Comparison of ENCODE assay signal across 19 cellular contexts in genomic region chr2:134432438-134432883, GRCh38.
DNase-seq lines count a peak whose midpoint lies in the region; ATAC-seq and TF ChIP-seq lines count a peak whose summit lies in the region.
"Had no signal": no experiment of that assay in that cellular context is flagged by ENCODE, and none has a peak within 500 bp of the region (broad histone marks: within the 10 kb centered on the region; RNA-seq: fewer than 3 reads in every experiment).

No MANE protein-coding gene starts in this region.

- peaks cover 38% of the 10 kb centered on the region for H3K27me3 ChIP-seq in GM23338 (ENCODE audit: insufficient read depth)
- H3K27me3 ChIP-seq in foreskin keratinocyte: no peaks in the 10 kb centered on the region
- H3K27me3 ChIP-seq: BLaER1, heart right ventricle had no signal

- H3K27me3 Mint-ChIP-seq in GM23338 (ENCODE audit: insufficient read depth, low read depth, poor library complexity): peaks cover 17% of the 10 kb centered on the region
- H3K27me3 Mint-ChIP-seq: activated CD4-positive, alpha-beta T cell treated with anti-CD3 and anti-CD28 coated beads, Interleukin-2, amount 10 ng/mL, durations not matched to agents 24 days and 14 days; dendritic cell treated with granulocyte-macrophage colony-stimulating factor and Interleukin-4, amounts not matched to agents 40 ng/mL and 50 ng/mL, for 4 days had no signal

- ATAC-seq in GM23338 (peak; percentile 36; the same call in 2 of the 3 replicates), foreskin keratinocyte (peak; percentile 16), GM18511 (IDR thresholded peaks at IDR 0.05; ENCODE audit: unreplicated experiment) (no peak), HG03097 (IDR thresholded peaks at IDR 0.05; ENCODE audit: low FRiP score, unreplicated experiment) (no peak)

- H2AFZ ChIP-seq in GM23338: no peak overlapping the region

- no peaks in the 10 kb centered on the region for H3F3A ChIP-seq in GM23338 (replicated peaks; ENCODE audit: low read depth)

- H4K20me1 ChIP-seq in GM23338 (replicated peaks; ENCODE audit: insufficient read depth): peaks cover 12% of the 10 kb centered on the region

- peaks cover 17% of the 10 kb centered on the region for H3K4me1 Mint-ChIP-seq in GM23338
- H3K4me1 Mint-ChIP-seq: activated CD4-positive, alpha-beta T cell treated with anti-CD3 and anti-CD28 coated beads, Interleukin-2, amount 10 ng/mL, durations not matched to agents 24 days and 14 days had no signal

- DNase-seq in GM23338 (ENCODE audit: low spot score): no peak
- DNase-seq in NCI-H69 (lab: John Stamatoyannopoulos, UW): peak; percentile 43
- no peak for DNase-seq in foreskin keratinocyte
- peak; percentile 93 for DNase-seq in renal cortical epithelial cell (ENCODE audit: low read depth)
- no peak for DNase-seq in H4 (ENCODE audit: low spot score)
- DNase-seq: activated CD4-positive, alpha-beta T cell treated with anti-CD3 and anti-CD28 coated beads, Interleukin-2, amount 10 ng/mL, durations not matched to agents 24 days and 14 days; activated naive CD4-positive, alpha-beta T cell treated with anti-CD3 and anti-CD28 coated beads, Interleukin-2, amount 50 U/mL, for 16 hours; DMS79; heart right ventricle; islet precursor cell; Karpas-422; NCI-H1436 treated with DMSO at 0.1 percent for 48 hours; NCI-H446; SHP77 had no signal

- H3K4me3 Mint-ChIP-seq in GM23338: no peak overlapping the region
- H3K4me3 Mint-ChIP-seq: activated CD4-positive, alpha-beta T cell treated with anti-CD3 and anti-CD28 coated beads, Interleukin-2, amount 10 ng/mL, durations not matched to agents 24 days and 14 days; dendritic cell treated with granulocyte-macrophage colony-stimulating factor and Interleukin-4, amounts not matched to agents 40 ng/mL and 50 ng/mL, for 4 days had no signal

- no peaks in the 10 kb centered on the region for H3K9me3 Mint-ChIP-seq in GM23338
- H3K9me3 Mint-ChIP-seq: activated CD4-positive, alpha-beta T cell treated with anti-CD3 and anti-CD28 coated beads, Interleukin-2, amount 10 ng/mL, durations not matched to agents 24 days and 14 days; dendritic cell treated with granulocyte-macrophage colony-stimulating factor and Interleukin-4, amounts not matched to agents 40 ng/mL and 50 ng/mL, for 4 days had no signal

- H3K36me3 Mint-ChIP-seq in GM23338 (ENCODE audit: low read depth): peaks cover 4% of the 10 kb centered on the region; the same call in 2 of the 3 replicates

- no peaks in the 10 kb centered on the region for H3K9me2 ChIP-seq in GM23338 (ENCODE audit: insufficient read depth)

- H3K27ac ChIP-seq in GM23338 (ENCODE audit: low read depth) (no peak overlapping the region), foreskin keratinocyte (no peak overlapping the region)
- H3K27ac ChIP-seq: BLaER1, heart right ventricle, HL-60 had no signal

- no peaks in the 10 kb centered on the region for H3K79me2 ChIP-seq in GM23338 (replicated peaks; ENCODE audit: insufficient read depth)

- no peak overlapping the region for H3K27ac Mint-ChIP-seq in GM23338
- H3K27ac Mint-ChIP-seq: activated CD4-positive, alpha-beta T cell treated with anti-CD3 and anti-CD28 coated beads, Interleukin-2, amount 10 ng/mL, durations not matched to agents 24 days and 14 days; dendritic cell treated with granulocyte-macrophage colony-stimulating factor and Interleukin-4, amounts not matched to agents 40 ng/mL and 50 ng/mL, for 4 days had no signal

- no peaks in the 10 kb centered on the region for H3K36me3 ChIP-seq in GM23338 (ENCODE audit: insufficient read depth)

- H3K4me2 ChIP-seq in GM23338: 0 out of 2 replicates have a peak overlapping the region, but pooled peaks have one; percentile 42
- H3K4me2 ChIP-seq: BLaER1 had no signal

- H3K4me1 ChIP-seq in GM23338 (ENCODE audit: insufficient read depth): peaks cover 10% of the 10 kb centered on the region
- H3K4me1 ChIP-seq in foreskin keratinocyte: peaks cover 6% of the 10 kb centered on the region
- H3K4me1 ChIP-seq: BLaER1, heart right ventricle had no signal

- no peak overlapping the region for H3K4me3 ChIP-seq in GM23338
- H3K4me3 ChIP-seq: BLaER1, heart right ventricle had no signal

- TF ChIP-seq CTCF in GM23338 (conservative IDR thresholded peaks at IDR 0.05; ENCODE audit: low read depth in 2 of 2) (no peak), foreskin keratinocyte (conservative IDR thresholded peaks at IDR 0.05) (no peak)

TF ChIP-seq in GM23338, 12 proteins besides CTCF, POLR2A, EP300 and RAD21 (continues in another document):
- TF ChIP-seq EZH2 (IDR thresholded peaks at IDR 0.05; ENCODE audit: low read depth, unreplicated experiment) (no peak), EZH2phosphoT487 (IDR thresholded peaks at IDR 0.05; ENCODE audit: unreplicated experiment) (no peak), ZNF114 (CRISPR knock-in tag; IDR thresholded peaks at IDR 0.05) (no peak), ETS1 (IDR thresholded peaks at IDR 0.05) (no peak), NANOG (IDR thresholded peaks at IDR 0.05; ENCODE audit: borderline replicate concordance) (no peak), JUNB (IDR thresholded peaks at IDR 0.05; ENCODE audit: unreplicated experiment) (no peak), ZNF331 (CRISPR knock-in tag; IDR thresholded peaks at IDR 0.05; ENCODE audit: low read depth) (no peak), CREB1 (CRISPR knock-in tag; IDR thresholded peaks at IDR 0.05; ENCODE audit: low read depth) (no peak), REST (IDR thresholded peaks at IDR 0.05; ENCODE audit: unreplicated experiment) (no peak), STAT1 (IDR thresholded peaks at IDR 0.05; ENCODE audit: unreplicated experiment) (no peak)

Comparison
In these comparisons a context has a peak if more than half of its experiments do, and no peak if none do; other contexts are left out.
1. ATAC-seq: peak in GM23338 (single experiment) and foreskin keratinocyte (single experiment); none in GM18511 (single experiment) and HG03097 (single experiment).
2. DNase-seq: peak in NCI-H69 (single experiment) and renal cortical epithelial cell (single experiment); none in GM23338 (single experiment), foreskin keratinocyte (0 of 2) and H4 (single experiment).